Comparison of ENCODE assay signal across 1 cellular context in genomic region chr15:92903956-92904831, GRCh38.
TF ChIP-seq lines count a peak whose summit lies in the region.

No MANE protein-coding gene starts in this region.

TF ChIP-seq in GM12878, 131 proteins besides CTCF, POLR2A, EP300 and RAD21 (continued from another document and continues in another):
- peak; percentile 34; the same call in 1 of the 2 replicates for TF ChIP-seq ZBTB4 (CRISPR knock-in tag; IDR thresholded peaks at IDR 0.05)
- 0 out of 2 replicates have a peak, but pooled peaks have one; percentile 5 for TF ChIP-seq JUND (IDR thresholded peaks at IDR 0.05; ENCODE audit: low read depth, low read length)
- peak; percentile 84 for TF ChIP-seq SMAD5 (IDR thresholded peaks at IDR 0.05; ENCODE audit: low read depth)
- TF ChIP-seq ZNF687 (IDR thresholded peaks at IDR 0.05), result peak; percentile 98
- TF ChIP-seq ZZZ3 (IDR thresholded peaks at IDR 0.05; ENCODE audit: control insufficient read depth, insufficient read length, low read depth), result no peak
- TF ChIP-seq RUNX3 (IDR thresholded peaks at IDR 0.05; ENCODE audit: low read length), result peak; percentile 31; the same call in 1 of the 2 replicates
- TF ChIP-seq, protein P1, sequence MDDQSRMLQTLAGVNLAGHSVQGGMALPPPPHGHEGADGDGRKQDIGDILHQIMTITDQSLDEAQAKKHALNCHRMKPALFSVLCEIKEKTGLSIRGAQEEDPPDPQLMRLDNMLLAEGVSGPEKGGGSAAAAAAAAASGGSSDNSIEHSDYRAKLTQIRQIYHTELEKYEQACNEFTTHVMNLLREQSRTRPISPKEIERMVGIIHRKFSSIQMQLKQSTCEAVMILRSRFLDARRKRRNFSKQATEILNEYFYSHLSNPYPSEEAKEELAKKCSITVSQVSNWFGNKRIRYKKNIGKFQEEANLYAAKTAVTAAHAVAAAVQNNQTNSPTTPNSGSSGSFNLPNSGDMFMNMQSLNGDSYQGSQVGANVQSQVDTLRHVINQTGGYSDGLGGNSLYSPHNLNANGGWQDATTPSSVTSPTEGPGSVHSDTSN (IDR thresholded peaks at IDR 0.05; ENCODE audit: insufficient replicate concordance, low read depth, low read length), result peak; percentile 41
- TF ChIP-seq STAT1 (conservative IDR thresholded peaks at IDR 0.05), result 0 out of 2 replicates have a peak, but pooled peaks have one; percentile 54
- peak; percentile 67; the same call in 1 of the 2 replicates for TF ChIP-seq HDGF (IDR thresholded peaks at IDR 0.05)
- TF ChIP-seq NBN (IDR thresholded peaks at IDR 0.05), result peak; percentile 97
- TF ChIP-seq, protein P2, sequence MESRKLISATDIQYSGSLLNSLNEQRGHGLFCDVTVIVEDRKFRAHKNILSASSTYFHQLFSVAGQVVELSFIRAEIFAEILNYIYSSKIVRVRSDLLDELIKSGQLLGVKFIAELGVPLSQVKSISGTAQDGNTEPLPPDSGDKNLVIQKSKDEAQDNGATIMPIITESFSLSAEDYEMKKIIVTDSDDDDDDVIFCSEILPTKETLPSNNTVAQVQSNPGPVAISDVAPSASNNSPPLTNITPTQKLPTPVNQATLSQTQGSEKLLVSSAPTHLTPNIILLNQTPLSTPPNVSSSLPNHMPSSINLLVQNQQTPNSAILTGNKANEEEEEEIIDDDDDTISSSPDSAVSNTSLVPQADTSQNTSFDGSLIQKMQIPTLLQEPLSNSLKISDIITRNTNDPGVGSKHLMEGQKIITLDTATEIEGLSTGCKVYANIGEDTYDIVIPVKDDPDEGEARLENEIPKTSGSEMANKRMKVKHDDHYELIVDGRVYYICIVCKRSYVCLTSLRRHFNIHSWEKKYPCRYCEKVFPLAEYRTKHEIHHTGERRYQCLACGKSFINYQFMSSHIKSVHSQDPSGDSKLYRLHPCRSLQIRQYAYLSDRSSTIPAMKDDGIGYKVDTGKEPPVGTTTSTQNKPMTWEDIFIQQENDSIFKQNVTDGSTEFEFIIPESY (IDR thresholded peaks at IDR 0.05), result no peak
- no peak for TF ChIP-seq BMI1 (IDR thresholded peaks at IDR 0.05; ENCODE audit: borderline replicate concordance)
- TF ChIP-seq FOXM1 (IDR thresholded peaks at IDR 0.05; ENCODE audit: low read depth, low read length), result peak; percentile 31; the same call in 1 of the 2 replicates
- no peak for TF ChIP-seq LARP7 (IDR thresholded peaks at IDR 0.05)
- TF ChIP-seq ZNF384 (IDR thresholded peaks at IDR 0.05; ENCODE audit: borderline replicate concordance, low read depth, low read length), result no peak
- no peak for TF ChIP-seq FOS (IDR thresholded peaks at IDR 0.05; ENCODE audit: borderline replicate concordance, extremely low read depth, insufficient read length)
- no peak for TF ChIP-seq CHD4 (IDR thresholded peaks at IDR 0.05)
- peak; percentile 98 for TF ChIP-seq YY1 (IDR thresholded peaks at IDR 0.05; ENCODE audit: low read depth, low read length)
- TF ChIP-seq RFX5 (IDR thresholded peaks at IDR 0.05; ENCODE audit: low read depth, low read length), result peak; percentile 99
- TF ChIP-seq, protein P3, sequence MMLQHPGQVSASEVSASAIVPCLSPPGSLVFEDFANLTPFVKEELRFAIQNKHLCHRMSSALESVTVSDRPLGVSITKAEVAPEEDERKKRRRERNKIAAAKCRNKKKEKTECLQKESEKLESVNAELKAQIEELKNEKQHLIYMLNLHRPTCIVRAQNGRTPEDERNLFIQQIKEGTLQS (IDR thresholded peaks at IDR 0.05; ENCODE audit: borderline replicate concordance, extremely low read depth, low read depth, low read length), result no peak
- TF ChIP-seq, protein P4, sequence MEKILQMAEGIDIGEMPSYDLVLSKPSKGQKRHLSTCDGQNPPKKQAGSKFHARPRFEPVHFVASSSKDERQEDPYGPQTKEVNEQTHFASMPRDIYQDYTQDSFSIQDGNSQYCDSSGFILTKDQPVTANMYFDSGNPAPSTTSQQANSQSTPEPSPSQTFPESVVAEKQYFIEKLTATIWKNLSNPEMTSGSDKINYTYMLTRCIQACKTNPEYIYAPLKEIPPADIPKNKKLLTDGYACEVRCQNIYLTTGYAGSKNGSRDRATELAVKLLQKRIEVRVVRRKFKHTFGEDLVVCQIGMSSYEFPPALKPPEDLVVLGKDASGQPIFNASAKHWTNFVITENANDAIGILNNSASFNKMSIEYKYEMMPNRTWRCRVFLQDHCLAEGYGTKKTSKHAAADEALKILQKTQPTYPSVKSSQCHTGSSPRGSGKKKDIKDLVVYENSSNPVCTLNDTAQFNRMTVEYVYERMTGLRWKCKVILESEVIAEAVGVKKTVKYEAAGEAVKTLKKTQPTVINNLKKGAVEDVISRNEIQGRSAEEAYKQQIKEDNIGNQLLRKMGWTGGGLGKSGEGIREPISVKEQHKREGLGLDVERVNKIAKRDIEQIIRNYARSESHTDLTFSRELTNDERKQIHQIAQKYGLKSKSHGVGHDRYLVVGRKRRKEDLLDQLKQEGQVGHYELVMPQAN (conservative IDR thresholded peaks at IDR 0.05), result peak; percentile 55; the same call in 1 of the 2 replicates
- no peak for TF ChIP-seq MYC (IDR thresholded peaks at IDR 0.05; ENCODE audit: insufficient read depth, insufficient read length, insufficient replicate concordance, low read length, severe bottlenecking)
- TF ChIP-seq CHD1 (IDR thresholded peaks at IDR 0.05; ENCODE audit: low read depth, low read length), result peak; percentile 67
- peak; percentile 99 for TF ChIP-seq POLR2AphosphoS5 (IDR thresholded peaks at IDR 0.05; ENCODE audit: low read length)
- TF ChIP-seq, protein P5, sequence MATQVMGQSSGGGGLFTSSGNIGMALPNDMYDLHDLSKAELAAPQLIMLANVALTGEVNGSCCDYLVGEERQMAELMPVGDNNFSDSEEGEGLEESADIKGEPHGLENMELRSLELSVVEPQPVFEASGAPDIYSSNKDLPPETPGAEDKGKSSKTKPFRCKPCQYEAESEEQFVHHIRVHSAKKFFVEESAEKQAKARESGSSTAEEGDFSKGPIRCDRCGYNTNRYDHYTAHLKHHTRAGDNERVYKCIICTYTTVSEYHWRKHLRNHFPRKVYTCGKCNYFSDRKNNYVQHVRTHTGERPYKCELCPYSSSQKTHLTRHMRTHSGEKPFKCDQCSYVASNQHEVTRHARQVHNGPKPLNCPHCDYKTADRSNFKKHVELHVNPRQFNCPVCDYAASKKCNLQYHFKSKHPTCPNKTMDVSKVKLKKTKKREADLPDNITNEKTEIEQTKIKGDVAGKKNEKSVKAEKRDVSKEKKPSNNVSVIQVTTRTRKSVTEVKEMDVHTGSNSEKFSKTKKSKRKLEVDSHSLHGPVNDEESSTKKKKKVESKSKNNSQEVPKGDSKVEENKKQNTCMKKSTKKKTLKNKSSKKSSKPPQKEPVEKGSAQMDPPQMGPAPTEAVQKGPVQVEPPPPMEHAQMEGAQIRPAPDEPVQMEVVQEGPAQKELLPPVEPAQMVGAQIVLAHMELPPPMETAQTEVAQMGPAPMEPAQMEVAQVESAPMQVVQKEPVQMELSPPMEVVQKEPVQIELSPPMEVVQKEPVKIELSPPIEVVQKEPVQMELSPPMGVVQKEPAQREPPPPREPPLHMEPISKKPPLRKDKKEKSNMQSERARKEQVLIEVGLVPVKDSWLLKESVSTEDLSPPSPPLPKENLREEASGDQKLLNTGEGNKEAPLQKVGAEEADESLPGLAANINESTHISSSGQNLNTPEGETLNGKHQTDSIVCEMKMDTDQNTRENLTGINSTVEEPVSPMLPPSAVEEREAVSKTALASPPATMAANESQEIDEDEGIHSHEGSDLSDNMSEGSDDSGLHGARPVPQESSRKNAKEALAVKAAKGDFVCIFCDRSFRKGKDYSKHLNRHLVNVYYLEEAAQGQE (IDR thresholded peaks at IDR 0.05; ENCODE audit: low read depth, low read length), result no peak
- TF ChIP-seq SRF (IDR thresholded peaks at IDR 0.05; ENCODE audit: low read depth in 2 of 2, low read length in 2 of 2), result no peak
- TF ChIP-seq BACH1 (IDR thresholded peaks at IDR 0.05; ENCODE audit: borderline replicate concordance), result peak; percentile 98
- no peak for TF ChIP-seq SREBF1 (IDR thresholded peaks at IDR 0.05; ENCODE audit: low read length)
- no peak for TF ChIP-seq RCOR1 (conservative IDR thresholded peaks at IDR 0.05; ENCODE audit: low read depth, low read length)
- 0 out of 2 replicates have a peak, but pooled peaks have one; percentile 18 for TF ChIP-seq KAT2A (conservative IDR thresholded peaks at IDR 0.05; ENCODE audit: control insufficient read depth, low read depth, low read length)
- peak; percentile 65; the same call in 1 of the 2 replicates for TF ChIP-seq MTA3 (IDR thresholded peaks at IDR 0.05; ENCODE audit: borderline replicate concordance, low read length)
- peak; percentile 56; the same call in 1 of the 2 replicates for TF ChIP-seq ZBED1 (IDR thresholded peaks at IDR 0.05; ENCODE audit: borderline replicate concordance)
- TF ChIP-seq SMC3 (IDR thresholded peaks at IDR 0.05; ENCODE audit: borderline replicate concordance, low read length), result no peak
- TF ChIP-seq ZNF217 (IDR thresholded peaks at IDR 0.05), result no peak
- TF ChIP-seq ZNF274 (IDR thresholded peaks at IDR 0.05; ENCODE audit: insufficient read depth, insufficient read length), result no peak
- TF ChIP-seq ZNF207 (IDR thresholded peaks at IDR 0.05; ENCODE audit: borderline replicate concordance), result no peak; the same call in 1 of the 2 replicates
- TF ChIP-seq CBX3 (IDR thresholded peaks at IDR 0.05; ENCODE audit: borderline replicate concordance, low read depth), result no peak
- TF ChIP-seq KLF5 (IDR thresholded peaks at IDR 0.05; ENCODE audit: partially characterized antibody), result peak; percentile 83
- TF ChIP-seq IRF5 (IDR thresholded peaks at IDR 0.05; ENCODE audit: borderline replicate concordance), result no peak
- no peak for TF ChIP-seq HSF1 (IDR thresholded peaks at IDR 0.05; ENCODE audit: low read depth, low read length)
